Comparison of ENCODE assay signal across 15 cellular contexts in genomic region chr15:75170711-75171341, GRCh38. TPM values are rescaled to one million over a fixed set of nuclear protein-coding genes. Genes with fewer than 3 reads are reported as not detected.
DNase-seq lines count a peak whose midpoint lies in the region; ATAC-seq and TF ChIP-seq lines count a peak whose summit lies in the region.
"Had no signal": no experiment of that assay in that cellular context is flagged by ENCODE, and none has a peak within 500 bp of the region (broad histone marks: within the 10 kb centered on the region; RNA-seq: fewer than 3 reads in every experiment).

No MANE protein-coding gene starts in this region.

- no peak overlapping the region for H3K4me3 ChIP-seq in RWPE2 (ENCODE audit: severe bottlenecking)
- no peak overlapping the region for H3K4me3 ChIP-seq in foreskin fibroblast (ENCODE audit: low read depth in 1 of 2, low read length in 2 of 2)
- H3K4me3 ChIP-seq in endodermal cell (ENCODE audit: low read length), result no peak overlapping the region
- H3K4me3 ChIP-seq: tibial artery had no signal

- H3K27me3 Mint-ChIP-seq in activated naive CD4-positive, alpha-beta T cell treated with anti-CD3 and anti-CD28 coated beads, Interleukin-2, amount 10 ng/mL, durations not matched to agents 7 days and 5 days, result peaks cover 26% of the 10 kb centered on the region
- peaks cover 4% of the 10 kb centered on the region for H3K27me3 Mint-ChIP-seq in endodermal cell (ENCODE audit: insufficient read depth)
- H3K27me3 Mint-ChIP-seq: activated naive CD8-positive, alpha-beta T cell had no signal

- H3K27ac ChIP-seq in RWPE2 (ENCODE audit: poor library complexity, severe bottlenecking) (peak overlapping the region; percentile 88), endodermal cell (ENCODE audit: low read depth, low read length) (no peak overlapping the region)
- H3K27ac ChIP-seq: tibial artery had no signal

- H3K27me3 ChIP-seq in RWPE2 (ENCODE audit: insufficient read depth, poor library complexity, severe bottlenecking), result no peaks in the 10 kb centered on the region
- no peaks in the 10 kb centered on the region for H3K27me3 ChIP-seq in endodermal cell (ENCODE audit: control insufficient read depth, insufficient read depth, low read length, poor library complexity, severe bottlenecking)
- H3K27me3 ChIP-seq: tibial artery had no signal

- H3K4me1 ChIP-seq in RWPE2 (ENCODE audit: insufficient read depth, poor library complexity, severe bottlenecking), result peaks cover 47% of the 10 kb centered on the region
- H3K4me1 ChIP-seq in endodermal cell (ENCODE audit: control insufficient read depth, insufficient read depth, low read length), result no peaks in the 10 kb centered on the region

- no peaks in the 10 kb centered on the region for H3K36me3 Mint-ChIP-seq in activated naive CD4-positive, alpha-beta T cell treated with anti-CD3 and anti-CD28 coated beads, Interleukin-2, amount 10 ng/mL, durations not matched to agents 7 days and 5 days
- H3K36me3 Mint-ChIP-seq in stimulated activated effector memory CD8-positive, alpha-beta T cell treated with anti-CD3 and anti-CD28 coated beads, Interleukin-12 subunit alpha, Interleukin-12 subunit beta, amount 100 ng/mL, for 72 hours, result no peaks in the 10 kb centered on the region
- peaks cover 8% of the 10 kb centered on the region for H3K36me3 Mint-ChIP-seq in endodermal cell (ENCODE audit: low read depth)

- no peak for TF ChIP-seq CTCF in RWPE2 (IDR thresholded peaks at IDR 0.05; ENCODE audit: poor library complexity, severe bottlenecking)
- no peak for TF ChIP-seq CTCF in foreskin fibroblast (IDR thresholded peaks at IDR 0.05; ENCODE audit: low read depth, low read length)
- no peak for TF ChIP-seq CTCF in endodermal cell (conservative IDR thresholded peaks at IDR 0.05)

- no peak overlapping the region for H3K9ac ChIP-seq in endodermal cell (ENCODE audit: extremely low read depth, low read length, poor library complexity, severe bottlenecking)

- CTCF ChIA-PET in activated naive CD4-positive, alpha-beta T cell treated with anti-CD3 and anti-CD28 coated beads, Interleukin-2, amount 10 ng/mL, durations not matched to agents 7 days and 5 days (lab: Charles Lee), result interaction anchor here (1.0 kb wide), 2 partner anchors 9 to 34 kb away, joined by 3 read pairs; no protein-coding TSS in a partner anchor

- WGBS in endodermal cell (ENCODE audit: insufficient coverage in 1 of 2, insufficient read length in 1 of 2), 2 experiments, result 91% methylated on average over 5 to 6 of the region's 6 CpGs

- H3K36me3 ChIP-seq in RWPE2 (ENCODE audit: low read depth), result no peaks in the 10 kb centered on the region
- H3K36me3 ChIP-seq in endodermal cell (ENCODE audit: control insufficient read depth, insufficient read depth, low read length), result no peaks in the 10 kb centered on the region
- H3K36me3 ChIP-seq: tibial artery had no signal

- no peak overlapping the region for H3K4me3 Mint-ChIP-seq in activated naive CD4-positive, alpha-beta T cell treated with anti-CD3 and anti-CD28 coated beads, Interleukin-2, amount 10 ng/mL, durations not matched to agents 7 days and 5 days
- no peak overlapping the region for H3K4me3 Mint-ChIP-seq in stimulated activated effector memory CD8-positive, alpha-beta T cell treated with anti-CD3 and anti-CD28 coated beads, Interleukin-12 subunit alpha, Interleukin-12 subunit beta, amount 100 ng/mL, for 72 hours
- H3K4me3 Mint-ChIP-seq in endodermal cell, result no peak overlapping the region
- H3K4me3 Mint-ChIP-seq: activated naive CD8-positive, alpha-beta T cell; B cell had no signal

- peak overlapping the region; percentile 39 for H3K27ac Mint-ChIP-seq in activated naive CD4-positive, alpha-beta T cell treated with anti-CD3 and anti-CD28 coated beads, Interleukin-2, amount 10 ng/mL, durations not matched to agents 7 days and 5 days
- peak overlapping the region; percentile 7 for H3K27ac Mint-ChIP-seq in stimulated activated effector memory CD8-positive, alpha-beta T cell treated with anti-CD3 and anti-CD28 coated beads, Interleukin-12 subunit alpha, Interleukin-12 subunit beta, amount 100 ng/mL, for 72 hours
- no peak overlapping the region for H3K27ac Mint-ChIP-seq in endodermal cell
- H3K27ac Mint-ChIP-seq: activated naive CD8-positive, alpha-beta T cell; B cell had no signal

- H3K9me3 ChIP-seq in RWPE2 (ENCODE audit: severe bottlenecking) (peaks cover 6% of the 10 kb centered on the region), endodermal cell (ENCODE audit: control insufficient read depth, low read length) (peaks cover 12% of the 10 kb centered on the region)
- H3K9me3 ChIP-seq: tibial artery had no signal

- ATAC-seq in RWPE2 (ENCODE audit: low read depth), result peak; percentile 72
- no peak for ATAC-seq in stimulated activated effector memory CD8-positive, alpha-beta T cell treated with anti-CD3 and anti-CD28 coated beads, Interleukin-12 subunit alpha, Interleukin-12 subunit beta, amount 100 ng/mL, for 72 hours
- ATAC-seq in HG02642 (IDR thresholded peaks at IDR 0.05; ENCODE audit: poor library complexity, unreplicated experiment), result no peak
- ATAC-seq: HepG2 had no signal

- H3K4me1 Mint-ChIP-seq in activated naive CD4-positive, alpha-beta T cell treated with anti-CD3 and anti-CD28 coated beads, Interleukin-2, amount 10 ng/mL, durations not matched to agents 7 days and 5 days, result peaks cover 41% of the 10 kb centered on the region
- H3K4me1 Mint-ChIP-seq in stimulated activated effector memory CD8-positive, alpha-beta T cell treated with anti-CD3 and anti-CD28 coated beads, Interleukin-12 subunit alpha, Interleukin-12 subunit beta, amount 100 ng/mL, for 72 hours, result peaks cover 37% of the 10 kb centered on the region
- no peaks in the 10 kb centered on the region for H3K4me1 Mint-ChIP-seq in endodermal cell
- H3K4me1 Mint-ChIP-seq: B cell had no signal

- peaks cover 14% of the 10 kb centered on the region for H3K9me3 Mint-ChIP-seq in activated naive CD4-positive, alpha-beta T cell treated with anti-CD3 and anti-CD28 coated beads, Interleukin-2, amount 10 ng/mL, durations not matched to agents 7 days and 5 days
- H3K9me3 Mint-ChIP-seq in stimulated activated effector memory CD8-positive, alpha-beta T cell treated with anti-CD3 and anti-CD28 coated beads, Interleukin-12 subunit alpha, Interleukin-12 subunit beta, amount 100 ng/mL, for 72 hours, result no peaks in the 10 kb centered on the region
- peaks cover 35% of the 10 kb centered on the region for H3K9me3 Mint-ChIP-seq in endodermal cell

- no peak for DNase-seq in activated naive CD4-positive, alpha-beta T cell treated with anti-CD3 and anti-CD28 coated beads, Interleukin-2, amount 10 ng/mL, durations not matched to agents 7 days and 5 days
- DNase-seq in activated naive CD4-positive, alpha-beta T cell (lab: John Stamatoyannopoulos, UW), result no peak
- DNase-seq in RWPE2 (ENCODE audit: low spot score), result no peak
- DNase-seq in foreskin fibroblast, result peak; percentile 40 to 69
- DNase-seq in stimulated activated effector memory CD8-positive, alpha-beta T cell treated with anti-CD3 and anti-CD28 coated beads, Interleukin-12 subunit alpha, Interleukin-12 subunit beta, amount 100 ng/mL, for 72 hours (ENCODE audit: low spot score in 2 of 2), result no peak
- no peak for DNase-seq in KG1 (lab: John Stamatoyannopoulos, UW)
- no peak for DNase-seq in endodermal cell
- DNase-seq: effector CD8-positive, alpha-beta T cell; head of caudate nucleus; NCI-H2107; tibial artery had no signal

RNA-seq across cellular contexts. Expression of gene C15orf39, which starts 30.9 kb away (rescaled TPM):
- 10 to 100 TPM; 19.0 to 22.2 TPM for total RNA-seq in endodermal cell
- 11.3 TPM for polyA plus RNA-seq in endodermal cell (2013, experiment 1 of 2)
- 10.0 TPM for polyA plus RNA-seq in endodermal cell (2013, experiment 2 of 2)

Comparison
In these comparisons a context has a peak if more than half of its experiments do, and no peak if none do; other contexts are left out.
1. DNase-seq: peak in foreskin fibroblast (2 of 2); none in activated naive CD4-positive, alpha-beta T cell treated with anti-CD3 and anti-CD28 coated beads, Interleukin-2, amount 10 ng/mL, durations not matched to agents 7 days and 5 days (single experiment), activated naive CD4-positive, alpha-beta T cell (0 of 4), RWPE2 (single experiment), stimulated activated effector memory CD8-positive, alpha-beta T cell treated with anti-CD3 and anti-CD28 coated beads, Interleukin-12 subunit alpha, Interleukin-12 subunit beta, amount 100 ng/mL, for 72 hours (0 of 2), KG1 (single experiment) and endodermal cell (single experiment).